In genomic region chr10:93379366-93380042, GRCh38 we compare ENCODE assay signal across 10 cellular contexts.
DNase-seq lines count a peak whose midpoint lies in the region; ATAC-seq and TF ChIP-seq lines count a peak whose summit lies in the region.
"Had no signal": no experiment of that assay in that cellular context is flagged by ENCODE, and none has a peak within 500 bp of the region (broad histone marks: within the 10 kb centered on the region; RNA-seq: fewer than 3 reads in every experiment).

No MANE protein-coding gene starts in this region.

- no peaks in the 10 kb centered on the region for H3K4me1 ChIP-seq in breast epithelium
- peaks cover 9% of the 10 kb centered on the region for H3K4me1 ChIP-seq in smooth muscle cell (ENCODE audit: low read depth)

- H3K9me3 ChIP-seq in breast epithelium = no peaks in the 10 kb centered on the region
- no peaks in the 10 kb centered on the region for H3K9me3 ChIP-seq in smooth muscle cell (replicated peaks; ENCODE audit: low read depth)

- H3K79me2 ChIP-seq in smooth muscle cell (ENCODE audit: low read depth) = no peaks in the 10 kb centered on the region

- H3F3A ChIP-seq in smooth muscle cell (ENCODE audit: low read depth) = peaks cover 26% of the 10 kb centered on the region

- H3K4me2 ChIP-seq in smooth muscle cell = peak overlapping the region; percentile 1

- DNase-seq in Daoy (ENCODE audit: low read depth) (peak; percentile 74), RPMI7951 (ENCODE audit: low read depth) (peak; percentile 88), breast epithelium (ENCODE audit: low spot score in 2 of 2) (no peak), smooth muscle cell (lab: John Stamatoyannopoulos, UW; ENCODE audit: unreplicated experiment) (no peak), NCI-H2227 treated with DMSO at 0.1 percent for 48 hours (lab: John Stamatoyannopoulos, UW) (no peak), HUDEP-2 (lab: John Stamatoyannopoulos, UW; ENCODE audit: unreplicated experiment in 76 of 76) (no peak), OCI-M1 (lab: John Stamatoyannopoulos, UW) (no peak)
- DNase-seq: DMS53 had no signal

- no peak for TF ChIP-seq POLR2A in breast epithelium (IDR thresholded peaks at IDR 0.05)

- no peak for ATAC-seq in HG03025 (IDR thresholded peaks at IDR 0.05; ENCODE audit: low FRiP score, unreplicated experiment)

- intact Hi-C loops in breast epithelium (cut with DNase I; ENCODE audit: low total_unique reads) = no loop called here

- H3K27me3 ChIP-seq in breast epithelium = no peaks in the 10 kb centered on the region
- no peaks in the 10 kb centered on the region for H3K27me3 ChIP-seq in smooth muscle cell (ENCODE audit: low read depth)
- H3K27me3 ChIP-seq: cardiac muscle cell had no signal

- no peak overlapping the region for H2AFZ ChIP-seq in smooth muscle cell (ENCODE audit: low read depth)

- WGBS in smooth muscle cell (ENCODE audit: low lambda C conversion rate) = 71% methylated on average over 5 of the region's 5 CpGs

- H3K4me3 ChIP-seq in breast epithelium (no peak overlapping the region), smooth muscle cell (no peak overlapping the region)
- H3K4me3 ChIP-seq: cardiac muscle cell had no signal

- H3K27ac ChIP-seq in breast epithelium (peak overlapping the region; percentile 46 to 50), smooth muscle cell (ENCODE audit: low read depth) (peak overlapping the region; percentile 83)
- H3K27ac ChIP-seq: cardiac muscle cell had no signal

- H3K36me3 ChIP-seq in breast epithelium (no peaks in the 10 kb centered on the region), smooth muscle cell (ENCODE audit: low read depth) (peaks cover 14% of the 10 kb centered on the region)
- H3K36me3 ChIP-seq: cardiac muscle cell had no signal

- H3K9ac ChIP-seq in smooth muscle cell (ENCODE audit: low read depth) = peak overlapping the region; percentile 53

- no peaks in the 10 kb centered on the region for H4K20me1 ChIP-seq in smooth muscle cell (ENCODE audit: low read depth)

- TF ChIP-seq CTCF in breast epithelium (IDR thresholded peaks at IDR 0.05) (no peak), smooth muscle cell (IDR thresholded peaks at IDR 0.05; ENCODE audit: borderline replicate concordance, insufficient read depth, poor library complexity, severe bottlenecking) (no peak)

Comparison
In these comparisons a context has a peak if more than half of its experiments do, and no peak if none do; other contexts are left out.
1. DNase-seq: peak in Daoy (single experiment) and RPMI7951 (single experiment); none in breast epithelium (0 of 2), smooth muscle cell (single experiment), NCI-H2227 treated with DMSO at 0.1 percent for 48 hours (single experiment), HUDEP-2 (0 of 76) and OCI-M1 (single experiment).